In the genomic region with DNA sequence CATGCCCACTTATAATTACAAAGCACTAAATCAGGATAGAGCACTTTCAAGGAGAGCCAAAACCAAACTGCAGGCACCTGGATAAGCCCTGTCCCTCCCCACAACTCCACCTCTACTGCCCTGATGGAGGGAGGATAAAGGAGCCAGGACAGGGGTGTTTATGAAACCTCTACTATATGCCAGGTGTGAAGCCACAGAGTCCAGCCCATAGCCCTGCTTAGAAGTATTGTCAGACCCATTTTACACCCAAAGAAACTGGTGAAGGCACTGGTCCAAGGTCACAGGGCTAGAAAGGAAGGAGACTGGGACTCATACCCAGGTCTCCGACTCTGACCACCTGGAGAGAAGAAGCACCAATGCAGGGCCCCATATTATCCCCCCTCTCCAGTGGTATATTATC, we compare ENCODE assay signal across 25 cellular contexts. TPM values are rescaled to one million over a fixed set of nuclear protein-coding genes. Genes with fewer than 3 reads are reported as not detected.
DNase-seq lines count a peak whose midpoint lies in the region; ATAC-seq and TF ChIP-seq lines count a peak whose summit lies in the region.
"Had no signal": no experiment of that assay in that cellular context is flagged by ENCODE, and none has a peak within 500 bp of the region (broad histone marks: within the 10 kb centered on the region; RNA-seq: fewer than 3 reads in every experiment).

No MANE protein-coding gene starts in this region.

- H3K36me3 ChIP-seq in SK-N-SH (replicated peaks in 1 of 2; ENCODE audit: control insufficient read depth in 1 of 2, insufficient read depth in 2 of 2, low read length in 1 of 2) (no peaks in the 10 kb centered on the region), uterus (no peaks in the 10 kb centered on the region)
- H3K36me3 ChIP-seq: esophagus squamous epithelium, SJSA1 had no signal

- H3K4me3 Mint-ChIP-seq in CD14-positive monocyte (no peak overlapping the region), T-helper 17 cell (no peak overlapping the region), natural killer cell (peak overlapping the region; percentile 69)
- H3K4me3 Mint-ChIP-seq: activated naive CD4-positive, alpha-beta T cell treated with anti-CD3 and anti-CD28 coated beads for 36 hours; H9; type B pancreatic cell had no signal

- TF ChIP-seq CTCF in CD14-positive monocyte (IDR thresholded peaks at IDR 0.05), result no peak
- TF ChIP-seq CTCF in natural killer cell (IDR thresholded peaks at IDR 0.05), result no peak
- no peak for TF ChIP-seq CTCF in SK-N-SH (IDR thresholded peaks at IDR 0.05)
- no peak for TF ChIP-seq CTCF in uterus (IDR thresholded peaks at IDR 0.05)

- no peak overlapping the region for H2AFZ ChIP-seq in SK-N-SH (ENCODE audit: low read depth)

- POLR2A ChIA-PET in SK-N-SH (lab: Yijun Ruan, JAX), result no interaction called here

- peak overlapping the region in 2 of 7 donors; percentile 32 to 46 for H3K27ac Mint-ChIP-seq in CD14-positive monocyte
- peak overlapping the region; percentile 90 for H3K27ac Mint-ChIP-seq in T-helper 17 cell
- H3K27ac Mint-ChIP-seq in natural killer cell, result peak overlapping the region; percentile 61 to 79
- H3K27ac Mint-ChIP-seq: activated naive CD4-positive, alpha-beta T cell treated with anti-CD3 and anti-CD28 coated beads for 36 hours; type B pancreatic cell had no signal

- H3K4me3 ChIP-seq in SK-N-SH (ENCODE audit: low read depth in 2 of 2, low read length in 1 of 2), result no peak overlapping the region
- no peak overlapping the region for H3K4me3 ChIP-seq in uterus
- H3K4me3 ChIP-seq: dorsolateral prefrontal cortex, esophagus squamous epithelium, heart left ventricle, SJSA1 had no signal

- WGBS in SK-N-SH (ENCODE audit: low lambda C conversion rate), result 100% methylated on average over 1 of the region's 1 CpG

- H3K4me2 ChIP-seq in SK-N-SH, result no peak overlapping the region

- intact Hi-C loops in CD14-positive monocyte (cut with micrococcal nuclease), result no loop called here
- intact Hi-C loops in natural killer cell (cut with micrococcal nuclease), result no loop called here
- intact Hi-C loops in uterus (cut with DNase I; ENCODE audit: low total_unique reads), result no loop called here

- H3K9ac ChIP-seq in SK-N-SH, result no peak overlapping the region

- 0 out of 2 replicates have a peak, but pooled peaks cover 4% of the 10 kb centered on the region for H3K79me2 ChIP-seq in SK-N-SH (ENCODE audit: insufficient read depth)

- H3K27me3 ChIP-seq in SK-N-SH (ENCODE audit: insufficient read depth) (no peaks in the 10 kb centered on the region), uterus (no peaks in the 10 kb centered on the region)
- H3K27me3 ChIP-seq: dorsolateral prefrontal cortex, esophagus squamous epithelium, foreskin keratinocyte, heart left ventricle, SJSA1 had no signal

- no peak for TF ChIP-seq RAD21 in SK-N-SH (IDR thresholded peaks at IDR 0.05; ENCODE audit: low read length)

- H3K9me3 ChIP-seq in T-helper 17 cell (ENCODE audit: control insufficient read depth, low read length, poor library complexity, severe bottlenecking) (no peaks in the 10 kb centered on the region), SK-N-SH (no peaks in the 10 kb centered on the region), uterus (no peaks in the 10 kb centered on the region)
- H3K9me3 ChIP-seq: esophagus squamous epithelium, heart left ventricle, SJSA1 had no signal

- peak; percentile 47 for ATAC-seq in GM19023 (IDR thresholded peaks at IDR 0.05; ENCODE audit: unreplicated experiment)
- no peak for ATAC-seq in T-helper 17 cell
- ATAC-seq in natural killer cell, result peak in 2 of 3 donors; percentile 41 to 58
- no peak for ATAC-seq in HG03139 (IDR thresholded peaks at IDR 0.05; ENCODE audit: unreplicated experiment)
- ATAC-seq: foreskin keratinocyte had no signal

- CTCF ChIA-PET in SK-N-SH (lab: Yijun Ruan, JAX), result interaction anchor here (1.0 to 7.4 kb wide), 2 partner anchors 16 to 81 kb away, joined by 4 to 36 read pairs; no protein-coding TSS in a partner anchor

- H3K4me1 Mint-ChIP-seq in CD14-positive monocyte (peaks cover 41% of the 10 kb centered on the region), T-helper 17 cell (peaks cover 69% of the 10 kb centered on the region), natural killer cell (peaks cover 97 to 99% of the 10 kb centered on the region in 2 donors)

- no peaks in the 10 kb centered on the region for H4K20me1 ChIP-seq in SK-N-SH (ENCODE audit: insufficient read depth)

- no peak for TF ChIP-seq POLR2A in uterus (IDR thresholded peaks at IDR 0.05)

- H3K27ac ChIP-seq in SK-N-SH (ENCODE audit: low read depth in 2 of 2, low read length in 1 of 2) (no peak overlapping the region), uterus (peak overlapping the region in 1 of 2 donors; percentile 14)
- H3K27ac ChIP-seq: esophagus squamous epithelium, foreskin keratinocyte, heart left ventricle, RWPE1, SJSA1 had no signal

- H3K9me3 Mint-ChIP-seq in CD14-positive monocyte (peaks cover 0 to 2% (median 0%) of the 10 kb centered on the region in 7 donors), natural killer cell (no peaks in the 10 kb centered on the region)
- H3K9me3 Mint-ChIP-seq: activated naive CD4-positive, alpha-beta T cell treated with anti-CD3 and anti-CD28 coated beads for 36 hours; brain; H9; type B pancreatic cell had no signal

- H3F3A ChIP-seq in SK-N-SH (replicated peaks; ENCODE audit: insufficient read depth), result no peaks in the 10 kb centered on the region

- peaks cover 3 to 5% of the 10 kb centered on the region in 2 experiments; a peak in 2 of 4 replicates for H3K4me1 ChIP-seq in SK-N-SH (ENCODE audit: control insufficient read depth in 1 of 2, insufficient read depth in 2 of 2, low read depth in 1 of 2, low read length in 1 of 2)
- peaks cover 3 to 10% of the 10 kb centered on the region in 2 donors for H3K4me1 ChIP-seq in uterus
- H3K4me1 ChIP-seq: foreskin keratinocyte had no signal

- no peak for TF ChIP-seq EP300 in SK-N-SH (IDR thresholded peaks at IDR 0.05; ENCODE audit: borderline replicate concordance in 1 of 2, low read depth in 1 of 2, low read length in 1 of 2)

- peaks cover 67% of the 10 kb centered on the region in 2 donors for H3K36me3 Mint-ChIP-seq in CD14-positive monocyte
- H3K36me3 Mint-ChIP-seq in T-helper 17 cell (ENCODE audit: low read depth), result no peaks in the 10 kb centered on the region
- H3K36me3 Mint-ChIP-seq in natural killer cell, result no peaks in the 10 kb centered on the region
- H3K36me3 Mint-ChIP-seq: brain had no signal

- H3K27me3 Mint-ChIP-seq in CD14-positive monocyte (ENCODE audit: low read depth in 3 of 3), result peaks cover 0 to 9% (median 4%) of the 10 kb centered on the region in 3 donors
- H3K27me3 Mint-ChIP-seq in T-helper 17 cell, result no peaks in the 10 kb centered on the region
- H3K27me3 Mint-ChIP-seq in natural killer cell (ENCODE audit: low read depth in 2 of 2), result no peaks in the 10 kb centered on the region
- H3K27me3 Mint-ChIP-seq: brain, type B pancreatic cell had no signal

- no peaks in the 10 kb centered on the region for H3K9me2 ChIP-seq in SK-N-SH

- DNase-seq in CD14-positive monocyte (ENCODE audit: low spot score) (peak; percentile 22), T-helper 17 cell (no peak), natural killer cell (no peak), amygdala (lab: John Stamatoyannopoulos, UW) (no peak), SK-N-SH (no peak), uterus (no peak)
- DNase-seq: ACHN; activated naive CD4-positive, alpha-beta T cell treated with anti-CD3 and anti-CD28 coated beads for 36 hours; dorsolateral prefrontal cortex; esophagus squamous epithelium; foreskin keratinocyte; GDM1; H9; IMR-90; kidney; NCI-H1930; stimulated activated CD4-positive, alpha-beta T cell treated with anti-CD3 and anti-CD28 coated beads, Interleukin-15, amount 100 ng/mL, for 24 hours; stimulated activated CD4-positive, alpha-beta T cell treated with anti-CD3 and anti-CD28 coated beads, Interleukin-4, amount 100 ng/mL, for 4 hours had no signal

TF ChIP-seq in SK-N-SH, 30 proteins besides CTCF, POLR2A, EP300 and RAD21 (continues in another document):
- TF ChIP-seq GATA2 (CRISPR knock-in tag; IDR thresholded peaks at IDR 0.05) (no peak), FOSL2 (IDR thresholded peaks at IDR 0.05; ENCODE audit: borderline replicate concordance, low read depth) (no peak), MEF2A (IDR thresholded peaks at IDR 0.05; ENCODE audit: borderline replicate concordance, low read depth) (no peak), TCF12 (IDR thresholded peaks at IDR 0.05) (no peak), POLR2AphosphoS5 (IDR thresholded peaks at IDR 0.05; ENCODE audit: low read depth, low read length) (no peak), FOXJ3 (CRISPR knock-in tag; IDR thresholded peaks at IDR 0.05) (no peak)
- TF ChIP-seq, protein P1, sequence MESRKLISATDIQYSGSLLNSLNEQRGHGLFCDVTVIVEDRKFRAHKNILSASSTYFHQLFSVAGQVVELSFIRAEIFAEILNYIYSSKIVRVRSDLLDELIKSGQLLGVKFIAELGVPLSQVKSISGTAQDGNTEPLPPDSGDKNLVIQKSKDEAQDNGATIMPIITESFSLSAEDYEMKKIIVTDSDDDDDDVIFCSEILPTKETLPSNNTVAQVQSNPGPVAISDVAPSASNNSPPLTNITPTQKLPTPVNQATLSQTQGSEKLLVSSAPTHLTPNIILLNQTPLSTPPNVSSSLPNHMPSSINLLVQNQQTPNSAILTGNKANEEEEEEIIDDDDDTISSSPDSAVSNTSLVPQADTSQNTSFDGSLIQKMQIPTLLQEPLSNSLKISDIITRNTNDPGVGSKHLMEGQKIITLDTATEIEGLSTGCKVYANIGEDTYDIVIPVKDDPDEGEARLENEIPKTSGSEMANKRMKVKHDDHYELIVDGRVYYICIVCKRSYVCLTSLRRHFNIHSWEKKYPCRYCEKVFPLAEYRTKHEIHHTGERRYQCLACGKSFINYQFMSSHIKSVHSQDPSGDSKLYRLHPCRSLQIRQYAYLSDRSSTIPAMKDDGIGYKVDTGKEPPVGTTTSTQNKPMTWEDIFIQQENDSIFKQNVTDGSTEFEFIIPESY (IDR thresholded peaks at IDR 0.05; ENCODE audit: borderline replicate concordance, low read depth), result no peak
- TF ChIP-seq, protein P2, sequence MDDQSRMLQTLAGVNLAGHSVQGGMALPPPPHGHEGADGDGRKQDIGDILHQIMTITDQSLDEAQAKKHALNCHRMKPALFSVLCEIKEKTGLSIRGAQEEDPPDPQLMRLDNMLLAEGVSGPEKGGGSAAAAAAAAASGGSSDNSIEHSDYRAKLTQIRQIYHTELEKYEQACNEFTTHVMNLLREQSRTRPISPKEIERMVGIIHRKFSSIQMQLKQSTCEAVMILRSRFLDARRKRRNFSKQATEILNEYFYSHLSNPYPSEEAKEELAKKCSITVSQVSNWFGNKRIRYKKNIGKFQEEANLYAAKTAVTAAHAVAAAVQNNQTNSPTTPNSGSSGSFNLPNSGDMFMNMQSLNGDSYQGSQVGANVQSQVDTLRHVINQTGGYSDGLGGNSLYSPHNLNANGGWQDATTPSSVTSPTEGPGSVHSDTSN (IDR thresholded peaks at IDR 0.05), result no peak

RNA-seq across cellular contexts. Expression of gene SH3BP5, which starts 48.7 kb away (rescaled TPM):
- polyA plus RNA-seq in CD14-positive monocyte (10 to 100 TPM; 10.7 to 22.8 TPM), SK-N-SH (2012; rRNA removed) (29.5 and 32.3 TPM in 2 replicates)
- total RNA-seq in T-helper 17 cell (10 to 100 TPM; 50.7 to 78.4 TPM), natural killer cell (100 to 1,000 TPM in 1 of 3 donors, 10 to 100 TPM in 2; 89.4 to 129 (median 91.0) TPM), uterus (100 to 1,000 TPM in 1 of 4 donors, 10 to 100 TPM in 3; 58.8 to 154 (median 75.5) TPM)
- polyA plus RNA-seq in SK-N-SH (2012; cell fraction: cytosol; rRNA removed), result 27.5 and 29.2 TPM in 2 replicates
- polyA plus RNA-seq in SK-N-SH (2012; cell fraction: nucleus; rRNA removed), result 33.0 and 35.2 TPM in 2 replicates

Comparison
In these comparisons a context has a peak if more than half of its experiments do, and no peak if none do; other contexts are left out.
1. ATAC-seq: peak in GM19023 (single experiment) and natural killer cell (2 of 3); none in T-helper 17 cell (single experiment) and HG03139 (single experiment).